ENCODE assay signal across 12 cellular contexts in genomic region chr1:2497891-2498290, GRCh38. TPM values are rescaled to one million over a fixed set of nuclear protein-coding genes. Genes with fewer than 3 reads are reported as not detected.
DNase-seq lines count a peak whose midpoint lies in the region; ATAC-seq and TF ChIP-seq lines count a peak whose summit lies in the region.
"Had no signal": no experiment of that assay in that cellular context is flagged by ENCODE, and none has a peak within 500 bp of the region (broad histone marks: within the 10 kb centered on the region; RNA-seq: fewer than 3 reads in every experiment).

No MANE protein-coding gene starts in this region.

- H3K79me1 ChIP-seq in neuronal stem cell (ENCODE audit: low read depth, low read length): no peaks in the 10 kb centered on the region

- H3K27ac Mint-ChIP-seq in Calu3 (ENCODE audit: unreplicated experiment): no peak overlapping the region

- no peaks in the 10 kb centered on the region for H3K27me3 ChIP-seq in BLaER1
- no peaks in the 10 kb centered on the region for H3K27me3 ChIP-seq in H7 (ENCODE audit: control insufficient read depth, insufficient read depth, low read length)
- no peaks in the 10 kb centered on the region for H3K27me3 ChIP-seq in Panc1 (ENCODE audit: control insufficient read depth, insufficient read depth, low read length)
- peaks cover 0 to 49% (median 0%) of the 10 kb centered on the region in 3 experiments for H3K27me3 ChIP-seq in neuronal stem cell (ENCODE audit: control insufficient read depth in 3 of 3, insufficient read depth in 3 of 3, low read depth in 1 of 3, low read length in 3 of 3)
- H3K27me3 ChIP-seq: BE2C had no signal

- CTCF ChIA-PET in Panc1 (lab: Charles Lee): interaction anchor here (0.6 kb wide), 1 partner anchor 183 kb away, joined by 4 read pairs; no protein-coding TSS in a partner anchor
- CTCF ChIA-PET in Calu3 (lab: Charles Lee): no interaction called here

- no peaks in the 10 kb centered on the region for H3K9me3 Mint-ChIP-seq in Calu3 (ENCODE audit: low read depth, unreplicated experiment)

- peak overlapping the region; percentile 98 for H2BK5ac ChIP-seq in neuronal stem cell (ENCODE audit: low read length)

- in situ Hi-C loops in Panc1 (cut with HindIII; ENCODE audit: low pct_unique_long_range_greater_than_20kb, low sequenced_read_pairs): no loop called here

- peaks cover 9% of the 10 kb centered on the region; the same call in 1 of the 2 replicates for H4K20me1 ChIP-seq in BLaER1

- DNase-seq in H7: peak; percentile 61
- no peak for DNase-seq in Panc1 (ENCODE audit: low read depth, low spot score)
- no peak for DNase-seq in neuronal stem cell (ENCODE audit: low spot score)
- no peak for DNase-seq in anterior cingulate cortex (lab: John Stamatoyannopoulos, UW)
- DNase-seq in Calu3: no peak
- DNase-seq: BE2C, DND-41, GDM1 had no signal

- H3K36me3 Mint-ChIP-seq in Calu3 (ENCODE audit: insufficient read depth, unreplicated experiment): no peaks in the 10 kb centered on the region

- no peak overlapping the region for H3K9ac ChIP-seq in BLaER1
- H3K9ac ChIP-seq in neuronal stem cell (ENCODE audit: low read depth, low read length, poor library complexity): no peak overlapping the region
- H3K9ac ChIP-seq: KMS-11 had no signal

- POLR2A ChIA-PET in Panc1 (lab: Charles Lee): no interaction called here

- peak overlapping the region; percentile 90 for H2BK12ac ChIP-seq in neuronal stem cell (ENCODE audit: low read length)

- H3K9me3 ChIP-seq in BLaER1: no peaks in the 10 kb centered on the region
- no peaks in the 10 kb centered on the region for H3K9me3 ChIP-seq in Panc1 (ENCODE audit: control insufficient read depth, insufficient read depth, low read depth, low read length)
- no peaks in the 10 kb centered on the region for H3K9me3 ChIP-seq in neuronal stem cell (replicated peaks in 1 of 2; ENCODE audit: control insufficient read depth in 2 of 2, insufficient read depth in 1 of 2, low read depth in 1 of 2, low read length in 2 of 2)
- H3K9me3 ChIP-seq: BE2C had no signal

- H2AFZ ChIP-seq in neuronal stem cell (ENCODE audit: low read length): no peak overlapping the region

- H3K36me3 ChIP-seq in BLaER1 (no peaks in the 10 kb centered on the region), H7 (replicated peaks; ENCODE audit: control insufficient read depth, insufficient read depth, low read length) (no peaks in the 10 kb centered on the region), Panc1 (ENCODE audit: control insufficient read depth, insufficient read depth, low read length) (no peaks in the 10 kb centered on the region), neuronal stem cell (replicated peaks in 1 of 2; ENCODE audit: control insufficient read depth in 2 of 2, insufficient read depth in 2 of 2, low read length in 2 of 2) (no peaks in the 10 kb centered on the region)
- H3K36me3 ChIP-seq: BE2C had no signal

- H3K4me3 ChIP-seq in BLaER1 (no peak overlapping the region), H7 (ENCODE audit: insufficient read depth, low read depth, low read length) (no peak overlapping the region), Panc1 (ENCODE audit: low read depth in 2 of 2, low read length in 2 of 2) (no peak overlapping the region), neuronal stem cell (ENCODE audit: low read length in 2 of 2) (no peak overlapping the region)

- H4K91ac ChIP-seq in neuronal stem cell (ENCODE audit: low read depth, low read length, poor library complexity): no peak overlapping the region

- no TSS peak for BruUV-seq in Panc1 (replicated peaks; lab: Mats Ljungman, UMichigan)
- no TSS peak for BruUV-seq in Calu3 (replicated peaks; lab: Mats Ljungman, UMichigan)

- peaks cover 17% of the 10 kb centered on the region for H3K27me3 Mint-ChIP-seq in Calu3 (ENCODE audit: unreplicated experiment)

- ATAC-seq in Panc1 (peak; percentile 14; the same call in 1 of the 2 replicates), GM21526 (IDR thresholded peaks at IDR 0.05; ENCODE audit: low FRiP score, unreplicated experiment) (no peak)

- H3K4me2 ChIP-seq in BLaER1 (peak overlapping the region; percentile 98), neuronal stem cell (ENCODE audit: insufficient read depth, low read length, poor library complexity, severe bottlenecking) (no peak overlapping the region)
- H3K4me2 ChIP-seq: KMS-11 had no signal

- peak overlapping the region; percentile 85 for H3K18ac ChIP-seq in neuronal stem cell (ENCODE audit: low read length)

- H2AK5ac ChIP-seq in neuronal stem cell (ENCODE audit: low read depth, low read length): peak overlapping the region; percentile 86

- TF ChIP-seq CTCF in Panc1 (IDR thresholded peaks at IDR 0.05) (no peak), Calu3 (IDR thresholded peaks at IDR 0.05; ENCODE audit: unreplicated experiment) (no peak)

- no peak overlapping the region for H3K4ac ChIP-seq in neuronal stem cell (ENCODE audit: low read length)

- WGBS in neuronal stem cell (ENCODE audit: extremely low coverage in 2 of 2, insufficient read length in 2 of 2, insufficient replicate concordance in 1 of 2), 2 donors: no CpG with 5 or more reads among the region's 4 CpGs

- peak overlapping the region; percentile 96 for H2BK120ac ChIP-seq in neuronal stem cell (ENCODE audit: low read depth, low read length)

- peak overlapping the region; percentile 37 for H2BK15ac ChIP-seq in neuronal stem cell (ENCODE audit: low read length)

- H4K8ac ChIP-seq in neuronal stem cell (ENCODE audit: low read depth, low read length): no peak overlapping the region

- intact Hi-C loops in Panc1 (cut with micrococcal nuclease; ENCODE audit: unreplicated experiment): loop anchor here (10.0 kb wide), 1 partner anchor 557 kb away; no protein-coding TSS in a partner anchor
- intact Hi-C loops in Calu3 (cut with micrococcal nuclease; ENCODE audit: unreplicated experiment): no loop called here

- peak overlapping the region; percentile 38 for H3K14ac ChIP-seq in neuronal stem cell (ENCODE audit: low read length)

- peaks cover 8% of the 10 kb centered on the region for H3K4me1 Mint-ChIP-seq in Calu3 (ENCODE audit: low read depth, unreplicated experiment)

- peak overlapping the region; percentile 51 for H3K27ac ChIP-seq in BLaER1
- H3K27ac ChIP-seq in Panc1 (ENCODE audit: low read length): no peak overlapping the region
- no peak overlapping the region for H3K27ac ChIP-seq in neuronal stem cell (replicated peaks; ENCODE audit: low read length)
- H3K27ac ChIP-seq: KMS-11 had no signal

- no peak overlapping the region for H3K4me3 Mint-ChIP-seq in Calu3 (ENCODE audit: low read depth, unreplicated experiment)

- no peak overlapping the region for H3K23ac ChIP-seq in neuronal stem cell (ENCODE audit: low read depth, low read length, poor library complexity)

- peaks cover 97% of the 10 kb centered on the region for H3K4me1 ChIP-seq in BLaER1
- H3K4me1 ChIP-seq in Panc1 (ENCODE audit: control insufficient read depth, insufficient read depth, low read length): peaks cover 33% of the 10 kb centered on the region
- peaks cover 2 to 3% of the 10 kb centered on the region in 2 donors for H3K4me1 ChIP-seq in neuronal stem cell (ENCODE audit: control insufficient read depth in 2 of 2, insufficient read depth in 1 of 2, low read depth in 1 of 2, low read length in 2 of 2)
- H3K4me1 ChIP-seq: BE2C had no signal

RNA-seq across cellular contexts. Expression of gene PLCH2, which starts 21.8 kb away (rescaled TPM):
- 0.24 and 0.37 TPM in 2 replicates for total RNA-seq in H7 (2014; rRNA removed; shearing (Covaris generic))
- total RNA-seq in Panc1 (2021; ENCODE audit: unreplicated experiment) (41.2 TPM), Calu3 (2022) (3.1 and 4.1 TPM in 2 replicates)
- 69.7 TPM for polyA plus RNA-seq in Panc1 (2012; ENCODE audit: insufficient read length)
- polyA plus RNA-seq in neuronal stem cell (2013, experiment 1 of 2): 4.2 TPM
- polyA plus RNA-seq in neuronal stem cell (2013, experiment 2 of 2): 4.0 TPM

RNA-seq across cellular contexts. Expression of gene PANK4, which starts 28.5 kb away (rescaled TPM):
- total RNA-seq in H7 (2014; rRNA removed; shearing (Covaris generic)): 62.5 and 79.0 TPM in 2 replicates
- 35.9 TPM for total RNA-seq in Panc1 (2021; ENCODE audit: unreplicated experiment)
- polyA plus RNA-seq in Panc1 (2012; ENCODE audit: insufficient read length): 26.7 TPM
- 23.5 TPM for polyA plus RNA-seq in neuronal stem cell (2013, experiment 1 of 2)
- 22.7 TPM for polyA plus RNA-seq in neuronal stem cell (2013, experiment 2 of 2)
- total RNA-seq in Calu3 (2022): 24.4 and 24.7 TPM in 2 replicates

RNA-seq across cellular contexts. Expression of gene HES5, which starts 32.2 kb away (rescaled TPM):
- total RNA-seq in H7 (2014; rRNA removed; shearing (Covaris generic)): 0.07 and 0.33 TPM in 2 replicates
- total RNA-seq in Panc1 (2021; ENCODE audit: unreplicated experiment) (not detected), Calu3 (2022) (not detected in 2 replicates)
- polyA plus RNA-seq in Panc1 (2012; ENCODE audit: insufficient read length): not detected
- polyA plus RNA-seq in neuronal stem cell (2013, experiment 1 of 2): 208 TPM
- 209 TPM for polyA plus RNA-seq in neuronal stem cell (2013, experiment 2 of 2)
- total RNA-seq: HT1080 had no signal

RNA-seq across cellular contexts. Expression of gene TNFRSF14, which starts 58.3 kb away (rescaled TPM):
- total RNA-seq in H7 (2014; rRNA removed; shearing (Covaris generic)): 0.07 and 0.55 TPM in 2 replicates
- total RNA-seq in Panc1 (2021; ENCODE audit: unreplicated experiment) (20.1 TPM), Calu3 (2022) (24.4 and 33.4 TPM in 2 replicates)
- polyA plus RNA-seq in Panc1 (2012; ENCODE audit: insufficient read length): 14.8 TPM
- 1.1 TPM for polyA plus RNA-seq in neuronal stem cell (2013, experiment 1 of 2)
- 1.3 TPM for polyA plus RNA-seq in neuronal stem cell (2013, experiment 2 of 2)
